1 cellular context compared by ENCODE assay signal in the genomic region with DNA sequence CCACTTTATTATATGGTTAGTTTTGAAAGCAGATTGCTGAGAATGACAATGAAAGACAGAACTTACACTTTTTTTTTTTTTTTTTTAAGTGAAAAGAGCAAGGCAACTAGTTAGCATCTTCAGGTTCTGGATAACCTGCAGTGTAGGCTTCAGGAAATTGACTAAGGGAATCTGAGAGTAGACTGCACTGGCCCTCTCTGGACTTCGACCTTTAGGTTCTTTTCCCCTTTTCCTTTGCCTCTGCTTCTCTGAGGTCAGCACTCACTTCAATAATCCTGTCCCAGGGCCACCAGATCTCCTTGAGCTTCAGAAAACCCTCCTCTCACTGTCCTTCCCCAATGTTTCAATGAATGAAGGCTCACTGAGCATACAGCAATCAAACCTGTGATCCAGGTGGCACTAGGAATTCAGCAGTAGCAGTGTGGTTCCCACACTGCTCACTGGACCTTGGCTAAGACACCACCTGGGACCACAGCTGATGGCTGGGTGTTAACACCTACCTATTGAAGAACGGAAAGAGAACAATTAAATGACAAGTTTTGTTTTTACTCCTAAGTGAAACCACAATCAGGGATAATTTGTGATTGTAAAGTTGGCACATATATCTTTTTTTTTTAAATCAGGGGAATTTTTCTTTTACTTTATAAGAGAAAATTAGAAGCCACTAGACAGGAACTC.
A peak's percentile ranks its signal among the peaks of the same experiment; 100 is the strongest.
TF ChIP-seq lines count a peak whose summit lies in the region.

No MANE protein-coding gene starts in this region.

TF ChIP-seq in GM12878, 131 proteins besides CTCF, POLR2A, EP300 and RAD21 (continued from another document and continues in another):
- TF ChIP-seq, protein P1, sequence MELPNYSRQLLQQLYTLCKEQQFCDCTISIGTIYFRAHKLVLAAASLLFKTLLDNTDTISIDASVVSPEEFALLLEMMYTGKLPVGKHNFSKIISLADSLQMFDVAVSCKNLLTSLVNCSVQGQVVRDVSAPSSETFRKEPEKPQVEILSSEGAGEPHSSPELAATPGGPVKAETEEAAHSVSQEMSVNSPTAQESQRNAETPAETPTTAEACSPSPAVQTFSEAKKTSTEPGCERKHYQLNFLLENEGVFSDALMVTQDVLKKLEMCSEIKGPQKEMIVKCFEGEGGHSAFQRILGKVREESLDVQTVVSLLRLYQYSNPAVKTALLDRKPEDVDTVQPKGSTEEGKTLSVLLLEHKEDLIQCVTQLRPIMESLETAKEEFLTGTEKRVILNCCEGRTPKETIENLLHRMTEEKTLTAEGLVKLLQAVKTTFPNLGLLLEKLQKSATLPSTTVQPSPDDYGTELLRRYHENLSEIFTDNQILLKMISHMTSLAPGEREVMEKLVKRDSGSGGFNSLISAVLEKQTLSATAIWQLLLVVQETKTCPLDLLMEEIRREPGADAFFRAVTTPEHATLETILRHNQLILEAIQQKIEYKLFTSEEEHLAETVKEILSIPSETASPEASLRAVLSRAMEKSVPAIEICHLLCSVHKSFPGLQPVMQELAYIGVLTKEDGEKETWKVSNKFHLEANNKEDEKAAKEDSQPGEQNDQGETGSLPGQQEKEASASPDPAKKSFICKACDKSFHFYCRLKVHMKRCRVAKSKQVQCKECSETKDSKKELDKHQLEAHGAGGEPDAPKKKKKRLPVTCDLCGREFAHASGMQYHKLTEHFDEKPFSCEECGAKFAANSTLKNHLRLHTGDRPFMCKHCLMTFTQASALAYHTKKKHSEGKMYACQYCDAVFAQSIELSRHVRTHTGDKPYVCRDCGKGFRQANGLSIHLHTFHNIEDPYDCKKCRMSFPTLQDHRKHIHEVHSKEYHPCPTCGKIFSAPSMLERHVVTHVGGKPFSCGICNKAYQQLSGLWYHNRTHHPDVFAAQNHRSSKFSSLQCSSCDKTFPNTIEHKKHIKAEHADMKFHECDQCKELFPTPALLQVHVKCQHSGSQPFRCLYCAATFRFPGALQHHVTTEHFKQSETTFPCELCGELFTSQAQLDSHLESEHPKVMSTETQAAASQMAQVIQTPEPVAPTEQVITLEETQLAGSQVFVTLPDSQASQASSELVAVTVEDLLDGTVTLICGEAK (IDR thresholded peaks at IDR 0.05; ENCODE audit: borderline replicate concordance): no peak
- peak; percentile 99 for TF ChIP-seq MEF2B (IDR thresholded peaks at IDR 0.05; ENCODE audit: partially characterized antibody, poor library complexity, severe bottlenecking)
- TF ChIP-seq, protein P2, sequence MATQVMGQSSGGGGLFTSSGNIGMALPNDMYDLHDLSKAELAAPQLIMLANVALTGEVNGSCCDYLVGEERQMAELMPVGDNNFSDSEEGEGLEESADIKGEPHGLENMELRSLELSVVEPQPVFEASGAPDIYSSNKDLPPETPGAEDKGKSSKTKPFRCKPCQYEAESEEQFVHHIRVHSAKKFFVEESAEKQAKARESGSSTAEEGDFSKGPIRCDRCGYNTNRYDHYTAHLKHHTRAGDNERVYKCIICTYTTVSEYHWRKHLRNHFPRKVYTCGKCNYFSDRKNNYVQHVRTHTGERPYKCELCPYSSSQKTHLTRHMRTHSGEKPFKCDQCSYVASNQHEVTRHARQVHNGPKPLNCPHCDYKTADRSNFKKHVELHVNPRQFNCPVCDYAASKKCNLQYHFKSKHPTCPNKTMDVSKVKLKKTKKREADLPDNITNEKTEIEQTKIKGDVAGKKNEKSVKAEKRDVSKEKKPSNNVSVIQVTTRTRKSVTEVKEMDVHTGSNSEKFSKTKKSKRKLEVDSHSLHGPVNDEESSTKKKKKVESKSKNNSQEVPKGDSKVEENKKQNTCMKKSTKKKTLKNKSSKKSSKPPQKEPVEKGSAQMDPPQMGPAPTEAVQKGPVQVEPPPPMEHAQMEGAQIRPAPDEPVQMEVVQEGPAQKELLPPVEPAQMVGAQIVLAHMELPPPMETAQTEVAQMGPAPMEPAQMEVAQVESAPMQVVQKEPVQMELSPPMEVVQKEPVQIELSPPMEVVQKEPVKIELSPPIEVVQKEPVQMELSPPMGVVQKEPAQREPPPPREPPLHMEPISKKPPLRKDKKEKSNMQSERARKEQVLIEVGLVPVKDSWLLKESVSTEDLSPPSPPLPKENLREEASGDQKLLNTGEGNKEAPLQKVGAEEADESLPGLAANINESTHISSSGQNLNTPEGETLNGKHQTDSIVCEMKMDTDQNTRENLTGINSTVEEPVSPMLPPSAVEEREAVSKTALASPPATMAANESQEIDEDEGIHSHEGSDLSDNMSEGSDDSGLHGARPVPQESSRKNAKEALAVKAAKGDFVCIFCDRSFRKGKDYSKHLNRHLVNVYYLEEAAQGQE (IDR thresholded peaks at IDR 0.05; ENCODE audit: low read depth, low read length): no peak
- peak; percentile 96 to 98 for TF ChIP-seq IKZF2 (IDR thresholded peaks at IDR 0.05)
- TF ChIP-seq TCF12 (IDR thresholded peaks at IDR 0.05; ENCODE audit: low read depth, low read length): peak; percentile 97
- peak; percentile 68; the same call in 1 of the 2 replicates for TF ChIP-seq EED (IDR thresholded peaks at IDR 0.05; ENCODE audit: low read depth)
- TF ChIP-seq RCOR1 (conservative IDR thresholded peaks at IDR 0.05; ENCODE audit: low read depth, low read length): peak; percentile 29; the same call in 1 of the 2 replicates
- 0 out of 2 replicates have a peak, but pooled peaks have one; percentile 47 for TF ChIP-seq ZNF687 (IDR thresholded peaks at IDR 0.05)
- no peak for TF ChIP-seq HCFC1 (IDR thresholded peaks at IDR 0.05; ENCODE audit: low read length)
- no peak for TF ChIP-seq RFX5 (IDR thresholded peaks at IDR 0.05; ENCODE audit: low read depth, low read length)
- peak; percentile 25; the same call in 1 of the 2 replicates for TF ChIP-seq CHD2 (IDR thresholded peaks at IDR 0.05; ENCODE audit: borderline replicate concordance, low read depth, low read length)
- peak; percentile 2; the same call in 1 of the 2 replicates for TF ChIP-seq SMARCA5 (IDR thresholded peaks at IDR 0.05)
- no peak for TF ChIP-seq HDAC6 (IDR thresholded peaks at IDR 0.05; ENCODE audit: unreplicated experiment)
- peak; percentile 42; the same call in 1 of the 2 replicates for TF ChIP-seq MTA3 (IDR thresholded peaks at IDR 0.05; ENCODE audit: borderline replicate concordance, low read length)
- no peak for TF ChIP-seq CHD4 (IDR thresholded peaks at IDR 0.05)
- TF ChIP-seq BACH1 (IDR thresholded peaks at IDR 0.05; ENCODE audit: borderline replicate concordance): peak; percentile 75; the same call in 1 of the 2 replicates
- TF ChIP-seq, protein P3, sequence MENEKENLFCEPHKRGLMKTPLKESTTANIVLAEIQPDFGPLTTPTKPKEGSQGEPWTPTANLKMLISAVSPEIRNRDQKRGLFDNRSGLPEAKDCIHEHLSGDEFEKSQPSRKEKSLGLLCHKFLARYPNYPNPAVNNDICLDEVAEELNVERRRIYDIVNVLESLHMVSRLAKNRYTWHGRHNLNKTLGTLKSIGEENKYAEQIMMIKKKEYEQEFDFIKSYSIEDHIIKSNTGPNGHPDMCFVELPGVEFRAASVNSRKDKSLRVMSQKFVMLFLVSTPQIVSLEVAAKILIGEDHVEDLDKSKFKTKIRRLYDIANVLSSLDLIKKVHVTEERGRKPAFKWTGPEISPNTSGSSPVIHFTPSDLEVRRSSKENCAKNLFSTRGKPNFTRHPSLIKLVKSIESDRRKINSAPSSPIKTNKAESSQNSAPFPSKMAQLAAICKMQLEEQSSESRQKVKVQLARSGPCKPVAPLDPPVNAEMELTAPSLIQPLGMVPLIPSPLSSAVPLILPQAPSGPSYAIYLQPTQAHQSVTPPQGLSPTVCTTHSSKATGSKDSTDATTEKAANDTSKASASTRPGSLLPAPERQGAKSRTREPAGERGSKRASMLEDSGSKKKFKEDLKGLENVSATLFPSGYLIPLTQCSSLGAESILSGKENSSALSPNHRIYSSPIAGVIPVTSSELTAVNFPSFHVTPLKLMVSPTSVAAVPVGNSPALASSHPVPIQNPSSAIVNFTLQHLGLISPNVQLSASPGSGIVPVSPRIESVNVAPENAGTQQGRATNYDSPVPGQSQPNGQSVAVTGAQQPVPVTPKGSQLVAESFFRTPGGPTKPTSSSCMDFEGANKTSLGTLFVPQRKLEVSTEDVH (IDR thresholded peaks at IDR 0.05; ENCODE audit: low read depth, partially characterized antibody): no peak
- peak; percentile 91 for TF ChIP-seq TCF3 (IDR thresholded peaks at IDR 0.05; ENCODE audit: borderline replicate concordance, insufficient read depth, low read depth, low read length)
- TF ChIP-seq GATAD2B (conservative IDR thresholded peaks at IDR 0.05; ENCODE audit: low read depth): peak; percentile 100
- no peak for TF ChIP-seq HSF1 (IDR thresholded peaks at IDR 0.05; ENCODE audit: low read depth, low read length)
- no peak for TF ChIP-seq KDM1A (IDR thresholded peaks at IDR 0.05; ENCODE audit: borderline replicate concordance)
- TF ChIP-seq RB1 (IDR thresholded peaks at IDR 0.05; ENCODE audit: borderline replicate concordance): peak; percentile 37; the same call in 1 of the 2 replicates
- TF ChIP-seq CUX1 (IDR thresholded peaks at IDR 0.05; ENCODE audit: insufficient replicate concordance, low read depth, low read length): peak; percentile 90
- TF ChIP-seq CBFB (IDR thresholded peaks at IDR 0.05; ENCODE audit: low read depth): no peak
- TF ChIP-seq SMC3 (IDR thresholded peaks at IDR 0.05; ENCODE audit: borderline replicate concordance, low read length): no peak
- TF ChIP-seq ZNF384 (IDR thresholded peaks at IDR 0.05; ENCODE audit: borderline replicate concordance, low read depth, low read length): peak; percentile 85
- no peak for TF ChIP-seq ASH2L (IDR thresholded peaks at IDR 0.05; ENCODE audit: borderline replicate concordance, low read depth)
